Comparison of ENCODE assay signal across 28 cellular contexts in genomic region chr12:27515671-27516070, GRCh38. TPM values are rescaled to one million over a fixed set of nuclear protein-coding genes. Genes with fewer than 3 reads are reported as not detected.
A peak's percentile ranks its signal among the peaks of the same experiment; 100 is the strongest.
DNase-seq lines count a peak whose midpoint lies in the region; ATAC-seq and TF ChIP-seq lines count a peak whose summit lies in the region.
"Had no signal": no experiment of that assay in that cellular context is flagged by ENCODE, and none has a peak within 500 bp of the region (broad histone marks: within the 10 kb centered on the region; RNA-seq: fewer than 3 reads in every experiment).

No MANE protein-coding gene starts in this region.

- no peak overlapping the region for H3K4me3 ChIP-seq in body of pancreas
- H3K4me3 ChIP-seq: BLaER1, MG63, tibial nerve had no signal

- 53 to 55% methylated on average over 9 of the region's 9 CpGs for WGBS in body of pancreas, 2 donors

- no peaks in the 10 kb centered on the region for H3K36me3 Mint-ChIP-seq in Calu3 (ENCODE audit: insufficient read depth, unreplicated experiment)
- H3K36me3 Mint-ChIP-seq: activated CD4-positive, alpha-beta memory T cell treated with anti-CD3 and anti-CD28 coated beads for 36 hours; activated naive CD4-positive, alpha-beta T cell treated with anti-CD3 and anti-CD28 coated beads, Interleukin-2, amount 50 U/mL, for 72 hours; naive B cell had no signal

- ATAC-seq in body of pancreas (peak; percentile 63), HG03135 (IDR thresholded peaks at IDR 0.05; ENCODE audit: unreplicated experiment) (no peak), GM18867 (IDR thresholded peaks at IDR 0.05; ENCODE audit: unreplicated experiment) (no peak)
- ATAC-seq: activated naive CD4-positive, alpha-beta T cell treated with anti-CD3 and anti-CD28 coated beads, Interleukin-2, amount 50 U/mL, for 72 hours; HCT116; T-helper 17 cell had no signal

- TF ChIP-seq CTCF in body of pancreas (IDR thresholded peaks at IDR 0.05), result no peak
- TF ChIP-seq CTCF in Calu3 (IDR thresholded peaks at IDR 0.05; ENCODE audit: unreplicated experiment), result no peak

- peak in 1 of 3 donors; percentile 18 for TF ChIP-seq POLR2A in body of pancreas (IDR thresholded peaks at IDR 0.05)

- no peaks in the 10 kb centered on the region for H3K9me3 Mint-ChIP-seq in Calu3 (ENCODE audit: low read depth, unreplicated experiment)
- H3K9me3 Mint-ChIP-seq: activated CD4-positive, alpha-beta memory T cell treated with anti-CD3 and anti-CD28 coated beads for 36 hours; activated naive CD4-positive, alpha-beta T cell treated with anti-CD3 and anti-CD28 coated beads, Interleukin-2, amount 50 U/mL, for 72 hours; activated T-helper 2 cell treated with anti-CD3 and anti-CD28 coated beads, Interferon-gamma antibody, Interleukin-2, Interleukin-4, amounts not matched to agents 10 μg/mL and 5 μg/mL and 100 μg/mL, durations not matched to agents 14 hours and 24 hours and 36 hours; naive B cell; stimulated activated naive CD8-positive, alpha-beta T cell treated with anti-CD3 and anti-CD28 coated beads, Interleukin-15, Interleukin-2, amounts not matched to agents 100 ng/mL and 50 ng/mL, for 24 hours had no signal

- intact Hi-C loops in body of pancreas (cut with DNase I), result no loop called here
- intact Hi-C loops in Calu3 (cut with micrococcal nuclease; ENCODE audit: unreplicated experiment), result loop anchor here (5.0 kb wide), 1 partner anchor 122 kb away; no protein-coding TSS in a partner anchor

- H3K4me3 Mint-ChIP-seq in Calu3 (ENCODE audit: low read depth, unreplicated experiment), result no peak overlapping the region
- H3K4me3 Mint-ChIP-seq: activated CD4-positive, alpha-beta memory T cell treated with anti-CD3 and anti-CD28 coated beads for 36 hours; naive B cell; stimulated activated naive CD8-positive, alpha-beta T cell treated with anti-CD3 and anti-CD28 coated beads, Interleukin-15, Interleukin-2, amounts not matched to agents 100 ng/mL and 50 ng/mL, for 24 hours; T-helper 17 cell had no signal

- H3K36me3 ChIP-seq in body of pancreas (replicated peaks in 1 of 2; ENCODE audit: insufficient read depth in 1 of 2, low read depth in 2 of 2), result no peaks in the 10 kb centered on the region
- H3K36me3 ChIP-seq: BLaER1, MG63, tibial nerve had no signal

- no peak overlapping the region for H3K27ac Mint-ChIP-seq in Calu3 (ENCODE audit: unreplicated experiment)
- H3K27ac Mint-ChIP-seq: activated CD4-positive, alpha-beta memory T cell treated with anti-CD3 and anti-CD28 coated beads for 36 hours; activated naive CD4-positive, alpha-beta T cell treated with anti-CD3 and anti-CD28 coated beads, Interleukin-2, amount 50 U/mL, for 72 hours; activated T-helper 2 cell treated with anti-CD3 and anti-CD28 coated beads, Interferon-gamma antibody, Interleukin-2, Interleukin-4, amounts not matched to agents 10 μg/mL and 5 μg/mL and 100 μg/mL, durations not matched to agents 14 hours and 24 hours and 36 hours; stimulated activated naive CD8-positive, alpha-beta T cell treated with anti-CD3 and anti-CD28 coated beads, Interleukin-15, Interleukin-2, amounts not matched to agents 100 ng/mL and 50 ng/mL, for 24 hours; T-helper 17 cell had no signal

- CTCF ChIA-PET in Calu3 (lab: Charles Lee), result interaction anchor here (0.6 kb wide), 1 partner anchor 34 kb away, joined by 3 read pairs; no protein-coding TSS in a partner anchor

- no peaks in the 10 kb centered on the region for H3K27me3 Mint-ChIP-seq in Calu3 (ENCODE audit: unreplicated experiment)

- H3K27me3 ChIP-seq in body of pancreas, result no peaks in the 10 kb centered on the region
- H3K27me3 ChIP-seq: BLaER1, MG63, tibial nerve had no signal

- H3K4me1 Mint-ChIP-seq in Calu3 (ENCODE audit: low read depth, unreplicated experiment), result peaks cover 35% of the 10 kb centered on the region
- H3K4me1 Mint-ChIP-seq: T-helper 17 cell had no signal

- no TSS peak for BruUV-seq in Calu3 (replicated peaks; lab: Mats Ljungman, UMichigan)

- H3K27ac ChIP-seq in body of pancreas, result peak overlapping the region in 3 of 4 donors; percentile 32 to 70 (median 64)
- H3K27ac ChIP-seq: BLaER1, tibial nerve had no signal

- DNase-seq in HK-2 (ENCODE audit: unreplicated experiment) (peak; percentile 59), body of pancreas (no peak), kidney tubule cell (ENCODE audit: low spot score) (peak; percentile 98), renal cortical epithelial cell (ENCODE audit: low read depth) (peak; percentile 95), Calu3 (no peak)
- DNase-seq: activated CD4-positive, alpha-beta memory T cell treated with anti-CD3 and anti-CD28 coated beads for 36 hours; activated CD4-positive, CD25-positive, alpha-beta regulatory T cell treated with anti-CD3 and anti-CD28 coated beads, Interleukin-2, amount 50 U/mL, for 72 hours; activated CD8-positive, alpha-beta memory T cell treated with anti-CD3 and anti-CD28 coated beads, Interleukin-2, amount 50 U/mL, for 48 hours; DMS79 treated with DMSO at 0.1 percent for 48 hours; GF-D8; hippocampal formation; KG1; MG63; naive B cell; NCI-H1436 treated with DMSO at 0.1 percent for 48 hours; NCI-H2107; NCI-H446 treated with DMSO at 0.1 percent for 48 hours; nucleus accumbens; SK-N-SH; T-helper 17 cell had no signal

- H3K4me1 ChIP-seq in body of pancreas, result peaks cover 9% of the 10 kb centered on the region

- no peaks in the 10 kb centered on the region for H3K9me3 ChIP-seq in body of pancreas
- H3K9me3 ChIP-seq: BLaER1, MG63, SK-N-SH, tibial nerve had no signal

RNA-seq across cellular contexts. Expression of gene PPFIBP1, which starts 8.3 kb away (rescaled TPM):
- 10 to 100 TPM; 63.9 to 67.5 TPM for total RNA-seq in body of pancreas
- 110 and 281 TPM in 2 replicates for total RNA-seq in renal cortical epithelial cell
- total RNA-seq in Calu3 (2022), result 58.7 and 64.8 TPM in 2 replicates

Comparison
In these comparisons a context has a peak if more than half of its experiments do, and no peak if none do; other contexts are left out.
1. DNase-seq: peak in HK-2 (single experiment), kidney tubule cell (single experiment) and renal cortical epithelial cell (single experiment); none in body of pancreas (0 of 4) and Calu3 (single experiment).